ENCODE assay signal across 23 cellular contexts in genomic region chr1:39524591-39525365, GRCh38. TPM values are rescaled to one million over a fixed set of nuclear protein-coding genes. Genes with fewer than 3 reads are reported as not detected.
A peak's percentile ranks its signal among the peaks of the same experiment; 100 is the strongest.
DNase-seq lines count a peak whose midpoint lies in the region; ATAC-seq and TF ChIP-seq lines count a peak whose summit lies in the region.
"Had no signal": no experiment of that assay in that cellular context is flagged by ENCODE, and none has a peak within 500 bp of the region (broad histone marks: within the 10 kb centered on the region; RNA-seq: fewer than 3 reads in every experiment).

No MANE protein-coding gene starts in this region.

- TF ChIP-seq CTCF in natural killer cell (IDR thresholded peaks at IDR 0.05) (no peak), SU-DHL-6 (IDR thresholded peaks at IDR 0.05; ENCODE audit: insufficient read depth, low read length, poor library complexity, severe bottlenecking) (no peak)

- H3K4me3 ChIP-seq in SU-DHL-6 (ENCODE audit: insufficient read depth, low read length, poor library complexity, severe bottlenecking), result no peak overlapping the region
- H3K4me3 ChIP-seq: heart left ventricle, K562, pancreas, transverse colon had no signal

- H3K4me2 ChIP-seq in SU-DHL-6 (ENCODE audit: low read depth, low read length, poor library complexity, severe bottlenecking), result peak overlapping the region; percentile 37

- no peaks in the 10 kb centered on the region for H3F3A ChIP-seq in SU-DHL-6 (ENCODE audit: insufficient read depth)

- no peaks in the 10 kb centered on the region for H3K27me3 Mint-ChIP-seq in natural killer cell treated with Interleukin-12 subunit alpha and Interleukin-12 subunit beta and Interleukin-15 and Interleukin-18, amount 100 ng/mL, for 72 hours
- H3K27me3 Mint-ChIP-seq in natural killer cell (ENCODE audit: low read depth in 2 of 2), result peaks cover 0 to 3% of the 10 kb centered on the region in 2 donors
- no peaks in the 10 kb centered on the region for H3K27me3 Mint-ChIP-seq in memory B cell
- no peaks in the 10 kb centered on the region for H3K27me3 Mint-ChIP-seq in stimulated activated naive CD8-positive, alpha-beta T cell treated with anti-CD3 and anti-CD28 coated beads, Interleukin-15, amount 100 ng/mL, for 72 hours
- H3K27me3 Mint-ChIP-seq: activated naive CD8-positive, alpha-beta T cell treated with anti-CD3 and anti-CD28 coated beads for 36 hours; CD4-positive, alpha-beta memory T cell had no signal

- ATAC-seq in natural killer cell treated with Interleukin-12 subunit alpha and Interleukin-12 subunit beta and Interleukin-15 and Interleukin-18, amount 100 ng/mL, for 72 hours, result no peak
- no peak for ATAC-seq in natural killer cell
- no peak for ATAC-seq in memory B cell (ENCODE audit: low read depth)
- ATAC-seq in stimulated activated naive CD8-positive, alpha-beta T cell treated with anti-CD3 and anti-CD28 coated beads, Interleukin-15, amount 100 ng/mL, for 72 hours, result no peak
- ATAC-seq: Panc1 had no signal

- intact Hi-C loops in natural killer cell (cut with micrococcal nuclease), result no loop called here

- H3K9me2 ChIP-seq in SU-DHL-6 (replicated peaks; ENCODE audit: insufficient read depth, low read length), result no peaks in the 10 kb centered on the region

- peak overlapping the region; percentile 35; the same call in 1 of the 2 replicates for H3K27ac ChIP-seq in SU-DHL-6 (ENCODE audit: low read depth, low read length)
- H3K27ac ChIP-seq: epithelial cell of prostate, pancreas had no signal

- H3K36me3 ChIP-seq in SU-DHL-6 (ENCODE audit: low read length), result no peaks in the 10 kb centered on the region
- H3K36me3 ChIP-seq: transverse colon had no signal

- H3K9me3 Mint-ChIP-seq in natural killer cell treated with Interleukin-12 subunit alpha and Interleukin-12 subunit beta and Interleukin-15 and Interleukin-18, amount 100 ng/mL, for 72 hours, result no peaks in the 10 kb centered on the region
- H3K9me3 Mint-ChIP-seq in natural killer cell (no peaks in the 10 kb centered on the region), memory B cell (no peaks in the 10 kb centered on the region)
- no peaks in the 10 kb centered on the region for H3K9me3 Mint-ChIP-seq in stimulated activated naive CD8-positive, alpha-beta T cell treated with anti-CD3 and anti-CD28 coated beads, Interleukin-15, amount 100 ng/mL, for 72 hours
- H3K9me3 Mint-ChIP-seq: activated naive CD8-positive, alpha-beta T cell treated with anti-CD3 and anti-CD28 coated beads for 36 hours had no signal

- H3K4me1 Mint-ChIP-seq in natural killer cell treated with Interleukin-12 subunit alpha and Interleukin-12 subunit beta and Interleukin-15 and Interleukin-18, amount 100 ng/mL, for 72 hours (ENCODE audit: low read depth in 2 of 2), result peaks cover 9 to 23% of the 10 kb centered on the region in 2 donors
- H3K4me1 Mint-ChIP-seq in natural killer cell (peaks cover 8 to 24% of the 10 kb centered on the region in 2 donors), memory B cell (peaks cover 20% of the 10 kb centered on the region)
- H3K4me1 Mint-ChIP-seq in stimulated activated naive CD8-positive, alpha-beta T cell treated with anti-CD3 and anti-CD28 coated beads, Interleukin-15, amount 100 ng/mL, for 72 hours, result peaks cover 26% of the 10 kb centered on the region

- no peaks in the 10 kb centered on the region for H4K20me1 ChIP-seq in SU-DHL-6 (ENCODE audit: low read depth, low read length)

- no peaks in the 10 kb centered on the region for H3K79me2 ChIP-seq in SU-DHL-6 (ENCODE audit: insufficient read depth, low read length)

- no peak for DNase-seq in natural killer cell treated with Interleukin-12 subunit alpha and Interleukin-12 subunit beta and Interleukin-15 and Interleukin-18, amount 100 ng/mL, for 72 hours (ENCODE audit: low spot score)
- DNase-seq in natural killer cell (no peak), memory B cell (ENCODE audit: low spot score in 2 of 2) (no peak), GM03348 (ENCODE audit: low spot score) (no peak), NCI-H2171 (lab: John Stamatoyannopoulos, UW) (no peak), NCI-H345 treated with DMSO at 0.1 percent for 48 hours (lab: John Stamatoyannopoulos, UW; ENCODE audit: unreplicated experiment) (no peak)
- no peak for DNase-seq in stimulated activated naive CD8-positive, alpha-beta T cell treated with anti-CD3 and anti-CD28 coated beads, Interleukin-15, amount 100 ng/mL, for 72 hours
- DNase-seq: activated naive CD8-positive, alpha-beta T cell treated with anti-CD3 and anti-CD28 coated beads for 36 hours; heart left ventricle; mesenchymal stem cell; NCI-H1436 treated with DMSO at 0.1 percent for 48 hours; NCI-H2107; pancreas; right cardiac atrium; SHP77 treated with DMSO at 0.1 percent for 48 hours had no signal

- H3K36me3 Mint-ChIP-seq in natural killer cell treated with Interleukin-12 subunit alpha and Interleukin-12 subunit beta and Interleukin-15 and Interleukin-18, amount 100 ng/mL, for 72 hours, result no peaks in the 10 kb centered on the region
- H3K36me3 Mint-ChIP-seq in natural killer cell, result peaks cover 4% of the 10 kb centered on the region
- H3K36me3 Mint-ChIP-seq in memory B cell, result peaks cover 7% of the 10 kb centered on the region

- H3K4me3 Mint-ChIP-seq in natural killer cell treated with Interleukin-12 subunit alpha and Interleukin-12 subunit beta and Interleukin-15 and Interleukin-18, amount 100 ng/mL, for 72 hours, result peak overlapping the region; percentile 41
- H3K4me3 Mint-ChIP-seq in natural killer cell, result no peak overlapping the region
- peak overlapping the region; percentile 14 for H3K4me3 Mint-ChIP-seq in memory B cell
- no peak overlapping the region for H3K4me3 Mint-ChIP-seq in stimulated activated naive CD8-positive, alpha-beta T cell treated with anti-CD3 and anti-CD28 coated beads, Interleukin-15, amount 100 ng/mL, for 72 hours
- H3K4me3 Mint-ChIP-seq: activated naive CD8-positive, alpha-beta T cell treated with anti-CD3 and anti-CD28 coated beads for 36 hours; CD4-positive, alpha-beta memory T cell had no signal

- H3K27ac Mint-ChIP-seq in natural killer cell treated with Interleukin-12 subunit alpha and Interleukin-12 subunit beta and Interleukin-15 and Interleukin-18, amount 100 ng/mL, for 72 hours, result peak overlapping the region in 1 of 2 donors; percentile 80
- H3K27ac Mint-ChIP-seq in natural killer cell, result peak overlapping the region in 1 of 2 donors; percentile 59
- H3K27ac Mint-ChIP-seq in memory B cell, result peak overlapping the region; percentile 72
- peak overlapping the region; percentile 74 to 94 for H3K27ac Mint-ChIP-seq in stimulated activated naive CD8-positive, alpha-beta T cell treated with anti-CD3 and anti-CD28 coated beads, Interleukin-15, amount 100 ng/mL, for 72 hours
- H3K27ac Mint-ChIP-seq: activated naive CD8-positive, alpha-beta T cell treated with anti-CD3 and anti-CD28 coated beads for 36 hours had no signal

- no peaks in the 10 kb centered on the region for H3K27me3 ChIP-seq in SU-DHL-6 (ENCODE audit: low read length)
- H3K27me3 ChIP-seq: heart left ventricle, pancreas, transverse colon had no signal

- H2AFZ ChIP-seq in SU-DHL-6 (ENCODE audit: low read depth, low read length, severe bottlenecking), result no peak overlapping the region

- no peaks in the 10 kb centered on the region for H3K9me3 ChIP-seq in SU-DHL-6 (ENCODE audit: insufficient read depth, low read length)
- H3K9me3 ChIP-seq: heart left ventricle, pancreas, transverse colon had no signal

- H3K9ac ChIP-seq in SU-DHL-6 (ENCODE audit: low read length), result peak overlapping the region; percentile 18; the same call in 1 of the 2 replicates

RNA-seq across cellular contexts. Expression of gene BMP8A, which starts 33.3 kb away (rescaled TPM):
- total RNA-seq in natural killer cell treated with Interleukin-12 subunit alpha and Interleukin-12 subunit beta and Interleukin-15 and Interleukin-18, amount 100 ng/mL, for 72 hours, result under 1 TPM in 1 of 2 donors, not detected in 1; 0.24 TPM
- total RNA-seq in natural killer cell, result 1 to 10 TPM in 1 of 3 donors, under 1 TPM in 2; 0.29 to 1.6 (median 0.40) TPM
- total RNA-seq: CD4-positive, alpha-beta memory T cell; G401; NCI-H460 had no signal

RNA-seq across cellular contexts. Expression of gene PABPC4, which starts 51.8 kb away (rescaled TPM):
- total RNA-seq in natural killer cell treated with Interleukin-12 subunit alpha and Interleukin-12 subunit beta and Interleukin-15 and Interleukin-18, amount 100 ng/mL, for 72 hours, result 100 to 1,000 TPM; 189 to 372 TPM
- total RNA-seq in natural killer cell, result 100 to 1,000 TPM; 161 to 325 (median 275) TPM

Comparison
In these comparisons a context has a peak if more than half of its experiments do, and no peak if none do; other contexts are left out.
1. H3K4me3 Mint-ChIP-seq: peak in natural killer cell treated with Interleukin-12 subunit alpha and Interleukin-12 subunit beta and Interleukin-15 and Interleukin-18, amount 100 ng/mL, for 72 hours (single experiment) and memory B cell (single experiment); none in natural killer cell (single experiment) and stimulated activated naive CD8-positive, alpha-beta T cell treated with anti-CD3 and anti-CD28 coated beads, Interleukin-15, amount 100 ng/mL, for 72 hours (0 of 2).